ENCODE assay signal across 8 cellular contexts in genomic region chr1:203504400-203505250, GRCh38. TPM values are rescaled to one million over a fixed set of nuclear protein-coding genes. Genes with fewer than 3 reads are reported as not detected.
A peak's percentile ranks its signal among the peaks of the same experiment; 100 is the strongest.
DNase-seq lines count a peak whose midpoint lies in the region; ATAC-seq and TF ChIP-seq lines count a peak whose summit lies in the region.

No MANE protein-coding gene starts in this region.

- DNase-seq in Ammon's horn (ENCODE audit: low spot score) (peak; percentile 88), HFFc6 (peak; percentile 69), NCI-H69 (lab: John Stamatoyannopoulos, UW) (peak; percentile 91), dedifferentiated amniotic fluid mesenchymal stem cell (ENCODE audit: extremely low spot score) (peak; percentile 75), right lobe of liver (peak; percentile 76 to 79 (median 78))
- DNase-seq in activated CD4-positive, alpha-beta T cell treated with anti-CD3 and anti-CD28 coated beads, Interleukin-2, amount 50 U/mL, for 1 hour = peak; percentile 77
- peak; percentile 40 to 71 (median 51) for DNase-seq in stimulated activated CD4-positive, alpha-beta T cell treated with anti-CD3 and anti-CD28 coated beads, TNF-alpha, amount 100 ng/mL, for 1 hour (ENCODE audit: low read depth in 3 of 3, low spot score in 1 of 3)

- intact Hi-C loops in right lobe of liver (cut with DNase I) = loop anchor here (5.0 kb wide), 1 partner anchor 198 kb away; no protein-coding TSS in a partner anchor

- H3K9me3 ChIP-seq in right lobe of liver = no peaks in the 10 kb centered on the region

- no peak overlapping the region for H3K4me3 Mint-ChIP-seq in HFFc6

- no peak overlapping the region for H3K4me3 ChIP-seq in right lobe of liver

- H3K36me3 Mint-ChIP-seq in HFFc6 (ENCODE audit: low read depth) = no peaks in the 10 kb centered on the region

- H3K9me3 Mint-ChIP-seq in HFFc6 = no peaks in the 10 kb centered on the region

- peak; percentile 97 for TF ChIP-seq CTCF in HFFc6 (IDR thresholded peaks at IDR 0.05)
- peak; percentile 82 to 88 (median 85) for TF ChIP-seq CTCF in right lobe of liver (IDR thresholded peaks at IDR 0.05)

- ATAC-seq in right lobe of liver (peak; percentile 85 to 93 (median 90)), HG02623 (IDR thresholded peaks at IDR 0.05; ENCODE audit: unreplicated experiment) (no peak)

- H3K27ac Mint-ChIP-seq in HFFc6 = peak overlapping the region; percentile 64

- no peaks in the 10 kb centered on the region for H3K27me3 Mint-ChIP-seq in HFFc6 (ENCODE audit: insufficient read depth)

- 26% methylated on average over 12 of the region's 12 CpGs for WGBS in right lobe of liver (ENCODE audit: insufficient coverage, low coverage, low lambda C conversion rate, missing lambda C conversion rate)

- no peaks in the 10 kb centered on the region for H3K4me1 ChIP-seq in right lobe of liver

- H3K36me3 ChIP-seq in right lobe of liver = no peaks in the 10 kb centered on the region

- H3K4me1 Mint-ChIP-seq in HFFc6 (ENCODE audit: low read depth) = peaks cover 58% of the 10 kb centered on the region

- H3K27ac ChIP-seq in right lobe of liver = no peak overlapping the region

- no peak for TF ChIP-seq POLR2A in right lobe of liver (IDR thresholded peaks at IDR 0.05)

- H3K27me3 ChIP-seq in right lobe of liver = no peaks in the 10 kb centered on the region

RNA-seq across cellular contexts. Expression of gene OPTC, which starts 10.7 kb away (rescaled TPM):
- total RNA-seq in HFFc6 (2021; fragmentation: NEBNext Ultra II Directional; extraction: Animal tissue kit (Norgen Biotek cat#: 25700)) = not detected
- total RNA-seq in right lobe of liver = not detected

RNA-seq across cellular contexts. Expression of gene PRELP, which starts 29.0 kb away (rescaled TPM):
- under 1 TPM; 0.59 to 0.81 (median 0.70) TPM for total RNA-seq in HFFc6 (2021; fragmentation: NEBNext Ultra II Directional; extraction: Animal tissue kit (Norgen Biotek cat#: 25700))
- 10 to 100 TPM in 1 of 6 experiments, 1 to 10 TPM in 5; 3.8 to 10.8 (median 5.4) TPM for total RNA-seq in right lobe of liver
